Comparison of ENCODE assay signal across 30 cellular contexts in genomic region chr17:40632206-40632605, GRCh38. TPM values are rescaled to one million over a fixed set of nuclear protein-coding genes. Genes with fewer than 3 reads are reported as not detected.
"Had no signal": no experiment of that assay in that cellular context is flagged by ENCODE, and none has a peak within 500 bp of the region (broad histone marks: within the 10 kb centered on the region; RNA-seq: fewer than 3 reads in every experiment).

No MANE protein-coding gene starts in this region.

- H3K36me3 ChIP-seq: uterus had no signal

- H3K4me3 Mint-ChIP-seq: activated naive CD4-positive, alpha-beta T cell treated with anti-CD3 and anti-CD28 coated beads for 36 hours; activated T-helper 1 cell treated with anti-CD3 and anti-CD28 coated beads, Interleukin-12 subunit alpha, Interleukin-12 subunit beta, Interleukin-2, Interleukin-4 antibody, amounts not matched to agents 30 ng/mL and 10 ng/mL and 1 ng/mL, durations not matched to agents 14 hours and 24 hours and 36 hours; mesothelial cell of epicardium; natural killer cell; neural progenitor cell; type B pancreatic cell had no signal

- DNase-seq: activated CD4-positive, alpha-beta T cell treated with anti-CD3 and anti-CD28 coated beads, Interleukin-2, amount 50 U/mL, for 1 hour; activated effector memory CD4-positive, alpha-beta T cell treated with anti-CD3 and anti-CD28 coated beads, Interleukin-2, amount 50 U/mL, for 16 hours; activated naive CD4-positive, alpha-beta T cell treated with anti-CD3 and anti-CD28 coated beads for 36 hours; activated T-cell treated with anti-CD3 and anti-CD28 coated beads for 4 hours; amygdala; caudate nucleus; esophagus squamous epithelium; foreskin melanocyte; glutamatergic neuron; islet precursor cell; left cardiac atrium; mammary epithelial cell; natural killer cell; occipital lobe; psoas muscle; stimulated activated CD4-positive, alpha-beta T cell treated with anti-CD3 and anti-CD28 coated beads, Interleukin-2, amount 100 ng/mL, for 48 hours; stimulated activated naive CD8-positive, alpha-beta T cell treated with anti-CD3 and anti-CD28 coated beads, Interleukin-15, Interleukin-2, amounts not matched to agents 100 U/mL and 50 U/mL, for 24 hours; uterus had no signal

- FAIRE-seq: endometrium had no signal

- H3K4me3 ChIP-seq: esophagus squamous epithelium, hepatocyte, neural progenitor cell, psoas muscle, right atrium auricular region, thoracic aorta, uterus had no signal

- H3K4me1 Mint-ChIP-seq: mesothelial cell of epicardium, natural killer cell, neural progenitor cell had no signal

- H3K9me3 Mint-ChIP-seq: activated naive CD4-positive, alpha-beta T cell treated with anti-CD3 and anti-CD28 coated beads for 36 hours; activated T-helper 1 cell treated with anti-CD3 and anti-CD28 coated beads, Interleukin-12 subunit alpha, Interleukin-12 subunit beta, Interleukin-2, Interleukin-4 antibody, amounts not matched to agents 30 ng/mL and 10 ng/mL and 1 ng/mL, durations not matched to agents 14 hours and 24 hours and 36 hours; mesothelial cell of epicardium; natural killer cell; neural progenitor cell; type B pancreatic cell had no signal

- H3K27ac Mint-ChIP-seq: mesothelial cell of epicardium, natural killer cell, neural progenitor cell, type B pancreatic cell had no signal

- H3K27ac ChIP-seq: epithelial cell of prostate, hepatocyte, neural progenitor cell, parathyroid adenoma, psoas muscle, right atrium auricular region, thoracic aorta, uterus had no signal

- H3K27me3 Mint-ChIP-seq: type B pancreatic cell had no signal

- ATAC-seq: left cardiac atrium; natural killer cell; psoas muscle; stimulated activated naive CD8-positive, alpha-beta T cell treated with anti-CD3 and anti-CD28 coated beads, Interleukin-15, Interleukin-2, amounts not matched to agents 100 U/mL and 50 U/mL, for 24 hours had no signal

- H3K9me3 ChIP-seq: esophagus squamous epithelium, psoas muscle, right atrium auricular region, thoracic aorta, uterus had no signal

- H3K4me1 ChIP-seq: neural progenitor cell, parathyroid adenoma, psoas muscle, right atrium auricular region, uterus had no signal

- H3K27me3 ChIP-seq: esophagus squamous epithelium, hepatocyte, neural progenitor cell, right atrium auricular region, uterus had no signal

RNA-seq across cellular contexts. Expression of gene KRT222, which starts 32.8 kb away (rescaled TPM):
- total RNA-seq: activated naive CD4-positive, alpha-beta T cell treated with anti-CD3 and anti-CD28 coated beads for 36 hours; activated T-helper 1 cell treated with anti-CD3 and anti-CD28 coated beads, Interleukin-12 subunit alpha, Interleukin-12 subunit beta, Interleukin-2, Interleukin-4 antibody, amounts not matched to agents 30 ng/mL and 10 ng/mL and 1 ng/mL, durations not matched to agents 14 hours and 24 hours and 36 hours; chondrocyte; mesothelial cell of epicardium; natural killer cell; T-helper 1 cell treated with Interleukin-12 subunit alpha and Interleukin-12 subunit beta and Interleukin-4 antibody, amounts not matched to agents 30 ng/mL and 1 ng/mL, for 36 hours had no signal
